ENCODE assay signal across 8 cellular contexts in the genomic region with DNA sequence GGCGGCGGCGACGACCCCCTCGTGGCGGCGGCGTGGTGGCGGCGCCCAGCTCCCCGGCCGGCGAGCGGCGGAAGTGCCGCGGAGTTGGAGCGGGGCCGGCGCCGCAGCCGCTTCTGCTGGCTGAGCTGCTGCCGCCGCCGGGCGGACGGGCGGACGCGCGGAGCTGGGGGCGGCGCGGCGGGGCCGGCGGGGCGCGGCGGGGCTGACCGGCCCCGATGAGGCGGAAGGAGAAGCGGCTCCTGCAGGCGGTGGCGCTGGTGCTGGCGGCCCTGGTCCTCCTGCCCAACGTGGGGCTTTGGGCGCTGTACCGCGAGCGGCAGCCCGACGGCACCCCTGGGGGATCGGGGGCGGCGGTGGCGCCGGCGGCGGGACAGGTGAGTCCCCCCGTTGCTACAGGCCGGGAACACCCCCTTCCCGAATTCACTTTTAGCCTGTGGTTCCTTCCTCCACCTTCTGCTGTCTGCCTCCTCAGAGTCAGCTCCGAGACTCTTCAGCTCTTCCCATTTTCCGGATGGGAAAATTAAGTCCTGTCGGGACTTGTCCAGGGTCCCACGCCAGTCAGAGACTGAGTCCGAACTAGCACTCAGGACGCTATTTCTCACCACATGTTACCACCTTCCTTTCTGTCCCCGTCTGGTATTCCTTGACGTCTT.
DNase-seq lines count a peak whose midpoint lies in the region; ATAC-seq and TF ChIP-seq lines count a peak whose summit lies in the region.

A gene with protein sequence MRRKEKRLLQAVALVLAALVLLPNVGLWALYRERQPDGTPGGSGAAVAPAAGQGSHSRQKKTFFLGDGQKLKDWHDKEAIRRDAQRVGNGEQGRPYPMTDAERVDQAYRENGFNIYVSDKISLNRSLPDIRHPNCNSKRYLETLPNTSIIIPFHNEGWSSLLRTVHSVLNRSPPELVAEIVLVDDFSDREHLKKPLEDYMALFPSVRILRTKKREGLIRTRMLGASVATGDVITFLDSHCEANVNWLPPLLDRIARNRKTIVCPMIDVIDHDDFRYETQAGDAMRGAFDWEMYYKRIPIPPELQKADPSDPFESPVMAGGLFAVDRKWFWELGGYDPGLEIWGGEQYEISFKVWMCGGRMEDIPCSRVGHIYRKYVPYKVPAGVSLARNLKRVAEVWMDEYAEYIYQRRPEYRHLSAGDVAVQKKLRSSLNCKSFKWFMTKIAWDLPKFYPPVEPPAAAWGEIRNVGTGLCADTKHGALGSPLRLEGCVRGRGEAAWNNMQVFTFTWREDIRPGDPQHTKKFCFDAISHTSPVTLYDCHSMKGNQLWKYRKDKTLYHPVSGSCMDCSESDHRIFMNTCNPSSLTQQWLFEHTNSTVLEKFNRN (plus strand): TSS at position 82 of the 653 bp plus-strand sequence. CDS start 134 bp downstream, at position 216.

- peak within 1 kb of the TSS; percentile 84 for H3K27ac Mint-ChIP-seq in T-helper 2 cell treated with Interferon-gamma antibody and Interleukin-4, amounts not matched to agents 5 μg/mL and 100 μg/mL, for 36 hours

- peaks cover 18% of the 10 kb centered on the region for H3K27me3 Mint-ChIP-seq in T-helper 2 cell treated with Interferon-gamma antibody and Interleukin-4, amounts not matched to agents 5 μg/mL and 100 μg/mL, for 36 hours (ENCODE audit: low read depth)

- peak within 1 kb of the TSS; percentile 96 for H3K4me3 Mint-ChIP-seq in T-helper 2 cell treated with Interferon-gamma antibody and Interleukin-4, amounts not matched to agents 5 μg/mL and 100 μg/mL, for 36 hours

- H3K27ac ChIP-seq in coronary artery, result peak within 1 kb of the TSS; percentile 51 to 93

- TF ChIP-seq CTCF in coronary artery (IDR thresholded peaks at IDR 0.05), result no peak

- H3K4me1 Mint-ChIP-seq in T-helper 2 cell treated with Interferon-gamma antibody and Interleukin-4, amounts not matched to agents 5 μg/mL and 100 μg/mL, for 36 hours (ENCODE audit: low read depth), result peaks cover 38% of the 10 kb centered on the region

- H3K36me3 Mint-ChIP-seq in T-helper 2 cell treated with Interferon-gamma antibody and Interleukin-4, amounts not matched to agents 5 μg/mL and 100 μg/mL, for 36 hours (ENCODE audit: low read depth), result peaks cover 29% of the 10 kb centered on the region

- ATAC-seq in GM21576 (IDR thresholded peaks at IDR 0.05; ENCODE audit: unreplicated experiment), result peak; percentile 70

- DNase-seq in NCI-H510A (lab: John Stamatoyannopoulos, UW), result peak; percentile 24
- no peak for DNase-seq in NCI-H510A treated with DMSO at 0.1 percent for 48 hours (lab: John Stamatoyannopoulos, UW)
- DNase-seq in HuH-7 (ENCODE audit: low spot score), result peak; percentile 83
- peak; percentile 70 for DNase-seq in T-helper 2 cell treated with Interferon-gamma antibody and Interleukin-4, amounts not matched to agents 5 μg/mL and 100 μg/mL, for 36 hours (ENCODE audit: low spot score)
- DNase-seq in coronary artery (ENCODE audit: low spot score), result no peak
- peak; percentile 80 for DNase-seq in kidney tubule cell (ENCODE audit: low spot score)
- peak; percentile 72 for DNase-seq in stimulated activated CD4-positive, alpha-beta T cell treated with anti-CD3 and anti-CD28 coated beads, Interleukin-15, amount 100 ng/mL, for 24 hours

- peak within 1 kb of the TSS; percentile 77 for H3K4me3 ChIP-seq in coronary artery

- H3K9me3 Mint-ChIP-seq in T-helper 2 cell treated with Interferon-gamma antibody and Interleukin-4, amounts not matched to agents 5 μg/mL and 100 μg/mL, for 36 hours, result no peaks in the 10 kb centered on the region

Comparison
In these comparisons a context has a peak if more than half of its experiments do, and no peak if none do; other contexts are left out.
1. DNase-seq: peak in NCI-H510A (single experiment), HuH-7 (single experiment), T-helper 2 cell treated with Interferon-gamma antibody and Interleukin-4, amounts not matched to agents 5 μg/mL and 100 μg/mL, for 36 hours (single experiment), kidney tubule cell (single experiment) and stimulated activated CD4-positive, alpha-beta T cell treated with anti-CD3 and anti-CD28 coated beads, Interleukin-15, amount 100 ng/mL, for 24 hours (single experiment); none in NCI-H510A treated with DMSO at 0.1 percent for 48 hours (single experiment) and coronary artery (single experiment).